Comparison of ENCODE assay signal across 24 cellular contexts in the genomic region with DNA sequence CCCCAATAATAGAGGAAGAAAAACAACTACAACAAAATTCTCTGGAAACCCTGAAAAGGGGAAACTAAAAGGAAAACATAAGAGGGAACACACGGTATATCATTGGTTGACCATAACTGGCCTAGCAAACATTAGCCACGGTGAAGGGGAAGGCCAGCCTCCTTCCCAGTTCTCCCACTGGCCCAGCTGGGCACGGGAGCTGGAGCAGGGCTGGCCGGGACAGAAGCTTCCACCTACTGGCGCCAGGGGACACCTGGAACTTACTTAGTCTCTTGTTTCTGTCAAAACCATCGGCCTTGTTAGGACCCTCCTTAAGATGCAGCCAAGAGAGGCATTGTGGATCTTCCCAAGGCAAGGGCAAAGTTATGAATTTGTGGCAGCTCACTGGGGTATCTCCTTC. TPM values are rescaled to one million over a fixed set of nuclear protein-coding genes. Genes with fewer than 3 reads are reported as not detected.
"Had no signal": no experiment of that assay in that cellular context is flagged by ENCODE, and none has a peak within 500 bp of the region (broad histone marks: within the 10 kb centered on the region; RNA-seq: fewer than 3 reads in every experiment).

No MANE protein-coding gene starts in this region.

- H3K4me3 ChIP-seq: colonic mucosa, esophagus muscularis mucosa, heart right ventricle, left lung, ovary, psoas muscle, skin epidermis, suprapubic skin, transverse colon, upper lobe of right lung, vagina had no signal

- H3K36me3 ChIP-seq: colonic mucosa, esophagus muscularis mucosa, heart right ventricle, left lung, ovary, suprapubic skin, transverse colon, upper lobe of right lung, vagina had no signal

- H3K9me3 ChIP-seq: colonic mucosa, esophagus muscularis mucosa, ovary, psoas muscle, suprapubic skin, transverse colon, upper lobe of right lung, vagina had no signal

- H3K27me3 ChIP-seq: colonic mucosa, esophagus muscularis mucosa, foreskin keratinocyte, heart right ventricle, left lung, ovary, suprapubic skin, transverse colon, upper lobe of right lung, vagina had no signal

- H3K4me1 ChIP-seq: colonic mucosa, esophagus muscularis mucosa, foreskin keratinocyte, heart right ventricle, left lung, psoas muscle, suprapubic skin, transverse colon, upper lobe of right lung, vagina had no signal

- H3K27ac ChIP-seq: colonic mucosa, esophagus muscularis mucosa, foreskin keratinocyte, heart right ventricle, left lung, ovary, psoas muscle, skin epidermis, suprapubic skin, transverse colon, upper lobe of right lung, vagina had no signal

- DNase-seq: colonic mucosa; effector CD8-positive, alpha-beta T cell; foreskin keratinocyte; glutamatergic neuron; heart right ventricle; hippocampal formation; left cardiac atrium; naive thymus-derived CD8-positive, alpha-beta T cell; ovary; psoas muscle; right cardiac atrium; stimulated activated CD4-positive, alpha-beta T cell treated with anti-CD3 and anti-CD28 coated beads, Interleukin-12 subunit alpha, Interleukin-12 subunit beta, amount 100 ng/mL, for 4 hours; stimulated activated CD4-positive, alpha-beta T cell treated with anti-CD3 and anti-CD28 coated beads, Interleukin-1b, Interleukin-23, amount 100 ng/mL, for 48 hours; stimulated activated CD4-positive, alpha-beta T cell treated with anti-CD3 and anti-CD28 coated beads, Interleukin-4, amount 100 ng/mL, for 1 hour; stimulated activated CD8-positive, alpha-beta memory T cell treated with anti-CD3 and anti-CD28 coated beads, Interleukin-4, amount 100 ng/mL, for 48 hours; stimulated activated naive CD4-positive, alpha-beta T cell treated with Interleukin-2 at 50 U/mL for 16 hours; transverse colon; upper lobe of right lung had no signal

RNA-seq across cellular contexts. Expression of gene DLGAP1, which starts 56.1 kb away (rescaled TPM):
- total RNA-seq: endothelial cell of umbilical vein; naive thymus-derived CD8-positive, alpha-beta T cell had no signal
- polyA plus RNA-seq: foreskin keratinocyte; naive thymus-derived CD8-positive, alpha-beta T cell had no signal
